Comparison of ENCODE assay signal across 7 cellular contexts in the genomic region with DNA sequence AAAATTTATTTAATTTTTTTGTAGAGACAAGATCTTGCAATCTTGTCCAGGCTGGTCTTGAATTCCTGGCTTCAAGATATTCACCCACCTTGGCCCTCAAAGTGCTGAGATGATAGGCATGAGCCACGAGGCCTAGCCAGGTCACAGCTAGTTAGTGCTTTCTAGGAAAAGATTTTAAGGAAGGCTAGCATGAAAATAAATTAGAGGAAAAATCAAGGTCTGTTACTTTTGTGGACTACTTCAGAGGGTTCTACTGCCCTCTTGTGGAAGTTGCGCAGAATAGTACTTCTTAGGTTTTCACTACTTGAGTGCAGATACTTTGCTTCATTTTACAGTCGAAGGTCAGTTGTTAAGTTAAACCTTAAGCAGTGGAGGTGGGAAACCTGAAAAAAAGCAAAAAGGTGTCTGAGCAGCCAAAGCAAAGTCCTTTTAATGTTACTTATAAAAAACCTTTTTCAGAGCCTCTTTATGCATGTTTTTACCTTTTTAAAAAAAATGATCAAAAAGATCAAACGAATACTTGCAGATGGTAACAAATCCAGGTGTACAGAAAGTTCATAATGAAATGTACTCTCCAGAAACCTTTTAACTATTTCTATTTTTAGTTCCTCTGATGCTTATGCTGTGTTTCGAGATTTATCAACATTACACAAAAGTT. TPM values are rescaled to one million over a fixed set of nuclear protein-coding genes. Genes with fewer than 3 reads are reported as not detected.
A peak's percentile ranks its signal among the peaks of the same experiment; 100 is the strongest.
DNase-seq lines count a peak whose midpoint lies in the region; ATAC-seq and TF ChIP-seq lines count a peak whose summit lies in the region.
"Not testable (repeated sequence)": the region's sequence is repeated elsewhere in the genome, so short reads cannot be mapped to it uniquely, and the experiment has no call there.

No MANE protein-coding gene starts in this region.

- not testable (repeated sequence) for TF ChIP-seq EP300 in neural cell (conservative IDR thresholded peaks at IDR 0.05; ENCODE audit: poor library complexity, severe bottlenecking)

- TF ChIP-seq RAD21 in neural cell (conservative IDR thresholded peaks at IDR 0.05): not testable (repeated sequence)

- H3K36me3 ChIP-seq in DND-41 (ENCODE audit: insufficient read depth, low read length) (peaks cover 12% of the 10 kb centered on the region), left ventricle myocardium inferior (peaks cover 28% of the 10 kb centered on the region)
- not testable (repeated sequence) for H3K36me3 ChIP-seq in neural cell (ENCODE audit: insufficient read depth, low read length)

- peaks cover 25% of the 10 kb centered on the region for H3K79me2 ChIP-seq in DND-41 (ENCODE audit: insufficient read depth, low read length)
- H3K79me2 ChIP-seq in neural cell (replicated peaks; ENCODE audit: insufficient read depth, low read length): not testable (repeated sequence)

- H3K9me3 Mint-ChIP-seq in activated B cell treated with CpG ODN at 0.5 μM for 24 hours; chondrocyte (ENCODE audit: low read depth): not testable (repeated sequence)

- POLR2A ChIA-PET in activated B cell treated with CpG ODN at 0.5 μM for 24 hours (lab: Charles Lee): not testable (repeated sequence)

- H3K27me3 ChIP-seq in DND-41 (ENCODE audit: insufficient read depth, low read length, poor library complexity); left ventricle myocardium inferior (ENCODE audit: low read depth); neural cell (ENCODE audit: insufficient read depth, low read depth, low read length): not testable (repeated sequence)

- H3F3A ChIP-seq in neural cell (ENCODE audit: insufficient read depth, low read length, poor library complexity, severe bottlenecking): not testable (repeated sequence)

- peaks cover 47% of the 10 kb centered on the region for H3K36me3 Mint-ChIP-seq in activated B cell treated with CpG ODN at 0.5 μM for 24 hours (ENCODE audit: low read depth)
- H3K36me3 Mint-ChIP-seq in chondrocyte (ENCODE audit: low read depth): not testable (repeated sequence)

- H3K4me1 Mint-ChIP-seq in activated B cell treated with CpG ODN at 0.5 μM for 24 hours: peaks cover 11% of the 10 kb centered on the region
- H3K4me1 Mint-ChIP-seq in chondrocyte (ENCODE audit: low read depth): not testable (repeated sequence)

- ATAC-seq in DND-41 (ENCODE audit: insufficient read depth, low read depth); activated B cell treated with CpG ODN at 0.5 μM for 24 hours (ENCODE audit: low read depth): not testable (repeated sequence)

- not testable (repeated sequence) for H3K4me3 ChIP-seq in DND-41 (ENCODE audit: low read depth in 1 of 2, low read length in 2 of 2); left ventricle myocardium inferior; neural cell (ENCODE audit: low read length)

- intact Hi-C loops in activated B cell treated with CpG ODN at 0.5 μM for 24 hours (cut with micrococcal nuclease): loop anchor here (1.0 kb wide), 1 partner anchor 443 kb away; no protein-coding TSS in a partner anchor
- intact Hi-C loops in left ventricle myocardium inferior (cut with micrococcal nuclease): not testable (repeated sequence)

- H4K20me1 ChIP-seq in DND-41 (ENCODE audit: insufficient read depth, low read length); neural cell (ENCODE audit: insufficient read depth): not testable (repeated sequence)

- H3K27ac ChIP-seq in DND-41 (ENCODE audit: low read length); left ventricle myocardium inferior (replicated peaks); neural cell (ENCODE audit: low read length): not testable (repeated sequence)

- TF ChIP-seq CTCF in DND-41 (IDR thresholded peaks at IDR 0.05; ENCODE audit: borderline replicate concordance, extremely low read depth, low read length, poor library complexity, severe bottlenecking) (peak; percentile 45), chondrocyte (IDR thresholded peaks at IDR 0.05) (peak; percentile 77), left ventricle myocardium inferior (IDR thresholded peaks at IDR 0.05; ENCODE audit: borderline replicate concordance) (peak; percentile 59), neural cell (IDR thresholded peaks at IDR 0.05; ENCODE audit: poor library complexity, severe bottlenecking) (peak; percentile 52)
- not testable (repeated sequence) for TF ChIP-seq CTCF in activated B cell treated with CpG ODN at 0.5 μM for 24 hours (IDR thresholded peaks at IDR 0.05)

- not testable (repeated sequence) for H3K27me3 Mint-ChIP-seq in activated B cell treated with CpG ODN at 0.5 μM for 24 hours; chondrocyte (ENCODE audit: low read depth)

- H3K4me2 ChIP-seq in DND-41 (ENCODE audit: insufficient read depth, low read length); neural cell (ENCODE audit: low read length): not testable (repeated sequence)

- DNase-seq in DND-41: peak; percentile 8
- peak; percentile 29 for DNase-seq in HT-29 (ENCODE audit: low spot score)
- DNase-seq in NCI-H510A treated with DMSO at 0.1 percent for 48 hours (lab: John Stamatoyannopoulos, UW): peak; percentile 7
- DNase-seq in activated B cell treated with CpG ODN at 0.5 μM for 24 hours; chondrocyte (ENCODE audit: low spot score); left ventricle myocardium inferior: not testable (repeated sequence)

- H3K9me2 ChIP-seq in neural cell (ENCODE audit: insufficient read depth, low read length): not testable (repeated sequence)

- not testable (repeated sequence) for H3K9me3 ChIP-seq in DND-41 (ENCODE audit: insufficient read depth, low read length, severe bottlenecking); left ventricle myocardium inferior (replicated peaks); neural cell (ENCODE audit: low read length)

- H3K27ac Mint-ChIP-seq in activated B cell treated with CpG ODN at 0.5 μM for 24 hours (peak overlapping the region; percentile 53), chondrocyte (ENCODE audit: unreplicated experiment) (peak overlapping the region; percentile 30)

- not testable (repeated sequence) for H3K9ac ChIP-seq in DND-41 (ENCODE audit: low read depth, low read length); neural cell (ENCODE audit: low read length)

- H3K4me1 ChIP-seq in DND-41 (ENCODE audit: insufficient read depth, low read length): not testable (repeated sequence)
- H3K4me1 ChIP-seq in left ventricle myocardium inferior: peaks cover 25% of the 10 kb centered on the region

- CTCF ChIA-PET in activated B cell treated with CpG ODN at 0.5 μM for 24 hours (lab: Charles Lee): not testable (repeated sequence)

- peak overlapping the region; percentile 59 for H3K4me3 Mint-ChIP-seq in activated B cell treated with CpG ODN at 0.5 μM for 24 hours
- H3K4me3 Mint-ChIP-seq in chondrocyte (ENCODE audit: unreplicated experiment): not testable (repeated sequence)

- not testable (repeated sequence) for H2AFZ ChIP-seq in DND-41 (ENCODE audit: low read depth, low read length); neural cell (ENCODE audit: low read depth, low read length)

TF ChIP-seq in neural cell, 6 proteins besides CTCF, POLR2A, EP300 and RAD21:
- peak; percentile 45 for TF ChIP-seq SMC3 (conservative IDR thresholded peaks at IDR 0.05; ENCODE audit: poor library complexity)

RNA-seq across cellular contexts. Expression of gene TYW1, which starts 4.1 kb away (rescaled TPM):
- total RNA-seq in HT-29 (2014; rRNA removed; shearing (Covaris generic)): 19.0 and 19.5 TPM in 2 replicates
- total RNA-seq in activated B cell treated with CpG ODN at 0.5 μM for 24 hours (22.5 and 26.1 TPM in 2 replicates), chondrocyte (12.5 to 18.3 TPM (median 12.9 TPM) in 3 replicates), left ventricle myocardium inferior (11.1 TPM)
- 10.2 and 14.9 TPM in 2 replicates for polyA plus RNA-seq in neural cell
- 19.2 and 23.0 TPM in 2 replicates for polyA minus RNA-seq in neural cell

RNA-seq across cellular contexts. Expression of gene SBDS, which starts 5.3 kb away (rescaled TPM):
- 58.4 and 63.7 TPM in 2 replicates for total RNA-seq in HT-29 (2014; rRNA removed; shearing (Covaris generic))
- total RNA-seq in activated B cell treated with CpG ODN at 0.5 μM for 24 hours: 26.6 and 32.2 TPM in 2 replicates
- total RNA-seq in chondrocyte: 124 to 146 TPM (median 144 TPM) in 3 replicates
- 211 TPM for total RNA-seq in left ventricle myocardium inferior
- 81.4 and 91.1 TPM in 2 replicates for polyA plus RNA-seq in neural cell
- polyA minus RNA-seq in neural cell: 64.2 and 73.0 TPM in 2 replicates
